ENCODE assay signal across 8 cellular contexts in genomic region chr15:72375846-72376581, GRCh38. TPM values are rescaled to one million over a fixed set of nuclear protein-coding genes. Genes with fewer than 3 reads are reported as not detected.
DNase-seq lines count a peak whose midpoint lies in the region; ATAC-seq, FAIRE-seq and TF ChIP-seq lines count a peak whose summit lies in the region.

HEXA (minus strand) TSS chr15:72376014; CDS start chr15:72375972, 42 bp downstream.

- DNase-seq in DMS79 (lab: John Stamatoyannopoulos, UW) (peak; percentile 43), RCC 7860 (ENCODE audit: low spot score) (peak; percentile 74), esophagus squamous epithelium (lab: John Stamatoyannopoulos, UW) (peak; percentile 81), myocyte (ENCODE audit: low read depth) (peak; percentile 96)
- peak; percentile 98 to 99 for DNase-seq in activated T-cell treated with anti-CD3 and anti-CD28 coated beads, Interleukin-2, amount 50 U/mL, for 72 hours
- DNase-seq in stimulated activated CD8-positive, alpha-beta memory T cell treated with anti-CD3 and anti-CD28 coated beads, Interleukin-7, amount 100 ng/mL, for 4 hours (ENCODE audit: low read depth in 2 of 2): peak; percentile 85 to 87

- no peaks in the 10 kb centered on the region for H3K9me3 ChIP-seq in KOPT-K1 (ENCODE audit: insufficient read depth, low read length, poor library complexity, severe bottlenecking)
- no peaks in the 10 kb centered on the region for H3K9me3 ChIP-seq in esophagus squamous epithelium

- no peaks in the 10 kb centered on the region for H3K36me3 Mint-ChIP-seq in activated T-cell treated with anti-CD3 and anti-CD28 coated beads, Interleukin-2, amount 50 U/mL, for 72 hours (ENCODE audit: insufficient read depth in 2 of 2)

- H3K4me1 ChIP-seq in esophagus squamous epithelium: peaks cover 13 to 49% (median 19%) of the 10 kb centered on the region in 3 donors

- peak in 3 of 4 donors; percentile 18 to 77 (median 76) for TF ChIP-seq POLR2A in esophagus squamous epithelium (IDR thresholded peaks at IDR 0.05)

- H3K36me3 ChIP-seq in KOPT-K1 (ENCODE audit: insufficient read depth, low read length) (peaks cover 3% of the 10 kb centered on the region; the same call in 1 of the 2 replicates), esophagus squamous epithelium (no peaks in the 10 kb centered on the region)

- H3K9me3 Mint-ChIP-seq in activated T-cell treated with anti-CD3 and anti-CD28 coated beads, Interleukin-2, amount 50 U/mL, for 72 hours: no peaks in the 10 kb centered on the region

- H3K4me3 ChIP-seq in esophagus squamous epithelium: peak within 1 kb of the TSS; percentile 58 to 90 (median 75)

- peak; percentile 81 for ATAC-seq in GM21786 (IDR thresholded peaks at IDR 0.05; ENCODE audit: unreplicated experiment)
- ATAC-seq in activated T-cell treated with anti-CD3 and anti-CD28 coated beads, Interleukin-2, amount 50 U/mL, for 72 hours (replicated peaks in 1 of 2): peak; percentile 94 to 95

- H3K4me1 Mint-ChIP-seq in activated T-cell treated with anti-CD3 and anti-CD28 coated beads, Interleukin-2, amount 50 U/mL, for 72 hours (ENCODE audit: low read depth): peaks cover 40% of the 10 kb centered on the region

- no peak for FAIRE-seq in RCC 7860 (lab: Jason Lieb, UNC)

- H3K27me3 ChIP-seq in esophagus squamous epithelium: peaks cover 0 to 7% (median 0%) of the 10 kb centered on the region in 4 donors

- H3K27me3 Mint-ChIP-seq in activated T-cell treated with anti-CD3 and anti-CD28 coated beads, Interleukin-2, amount 50 U/mL, for 72 hours (ENCODE audit: low read depth): no peaks in the 10 kb centered on the region

- TF ChIP-seq CTCF in esophagus squamous epithelium (IDR thresholded peaks at IDR 0.05): peak in 2 of 6 experiments; percentile 25 to 28

- intact Hi-C loops in esophagus squamous epithelium (cut with DNase I): no loop called here

- WGBS in esophagus squamous epithelium, 2 donors: 0% methylated on average over 10 to 15 of the region's 50 CpGs

- H3K27ac ChIP-seq in KOPT-K1 (ENCODE audit: low read depth, low read length, poor library complexity, severe bottlenecking) (peak within 1 kb of the TSS; percentile 70), esophagus squamous epithelium (peak within 1 kb of the TSS; percentile 84 to 91 (median 88))

- peak within 1 kb of the TSS; percentile 98 for H3K27ac Mint-ChIP-seq in activated T-cell treated with anti-CD3 and anti-CD28 coated beads, Interleukin-2, amount 50 U/mL, for 72 hours

- H3K4me3 Mint-ChIP-seq in activated T-cell treated with anti-CD3 and anti-CD28 coated beads, Interleukin-2, amount 50 U/mL, for 72 hours: peak within 1 kb of the TSS; percentile 96

RNA-seq across cellular contexts. Expression of gene HEXA, which starts in this region (rescaled TPM):
- total RNA-seq in activated T-cell treated with anti-CD3 and anti-CD28 coated beads, Interleukin-2, amount 50 U/mL, for 72 hours: 10 to 100 TPM; 77.5 to 87.6 TPM
- total RNA-seq in esophagus squamous epithelium (10 to 100 TPM; 12.8 to 51.1 (median 28.4) TPM), myocyte (153 and 159 TPM in 2 replicates)
- 209 TPM for polyA plus RNA-seq in myocyte (2012)

Comparison
In these comparisons a context has a peak if more than half of its experiments do, and no peak if none do; other contexts are left out.
1. Peak in every context shown above with its lines: DNase-seq, ATAC-seq, H3K4me3 ChIP-seq and H3K27ac ChIP-seq.
2. DNase-seq: peak in every context shown above with its lines; median percentile 98 in activated T-cell treated with anti-CD3 and anti-CD28 coated beads, Interleukin-2, amount 50 U/mL, for 72 hours; 96 in myocyte; 86 in stimulated activated CD8-positive, alpha-beta memory T cell treated with anti-CD3 and anti-CD28 coated beads, Interleukin-7, amount 100 ng/mL, for 4 hours; 81 in esophagus squamous epithelium; 74 in RCC 7860; 43 in DMS79.